26 cellular contexts compared by ENCODE assay signal in genomic region chr10:45655219-45655618, GRCh38. TPM values are rescaled to one million over a fixed set of nuclear protein-coding genes. Genes with fewer than 3 reads are reported as not detected.
DNase-seq lines count a peak whose midpoint lies in the region; FAIRE-seq and TF ChIP-seq lines count a peak whose summit lies in the region.
"Had no signal": no experiment of that assay in that cellular context is flagged by ENCODE, and none has a peak within 500 bp of the region (broad histone marks: within the 10 kb centered on the region; RNA-seq: fewer than 3 reads in every experiment).

No MANE protein-coding gene starts in this region.

- no peak overlapping the region for H2AFZ ChIP-seq in Karpas-422 (ENCODE audit: low read length)
- H2AFZ ChIP-seq: GM23338 had no signal

- peaks cover 92% of the 10 kb centered on the region for H3K4me1 ChIP-seq in Karpas-422 (ENCODE audit: low read length)
- H3K4me1 ChIP-seq: BE2C had no signal

- peaks cover 43% of the 10 kb centered on the region for H3K4me1 Mint-ChIP-seq in activated T-cell treated with anti-CD3 and anti-CD28 coated beads, Interleukin-2, amount 50 U/mL, for 24 hours (ENCODE audit: low read depth)
- H3K4me1 Mint-ChIP-seq in nephron progenitor cell (peaks cover 15% of the 10 kb centered on the region), glutamatergic neuron (ENCODE audit: low read depth, unreplicated experiment) (peaks cover 3% of the 10 kb centered on the region), type B pancreatic cell (ENCODE audit: unreplicated experiment) (peaks cover 8% of the 10 kb centered on the region), chondrocyte (ENCODE audit: low read depth) (peaks cover 7% of the 10 kb centered on the region)

- peaks cover under 1% of the 10 kb centered on the region for H3K9me3 Mint-ChIP-seq in activated T-cell treated with anti-CD3 and anti-CD28 coated beads, Interleukin-2, amount 50 U/mL, for 24 hours
- peaks cover 4% of the 10 kb centered on the region for H3K9me3 Mint-ChIP-seq in nephron progenitor cell
- no peaks in the 10 kb centered on the region for H3K9me3 Mint-ChIP-seq in glutamatergic neuron (ENCODE audit: unreplicated experiment)
- no peaks in the 10 kb centered on the region for H3K9me3 Mint-ChIP-seq in type B pancreatic cell
- H3K9me3 Mint-ChIP-seq in chondrocyte (ENCODE audit: low read depth), result peaks cover 3% of the 10 kb centered on the region
- H3K9me3 Mint-ChIP-seq: GM23338 had no signal

- TF ChIP-seq CTCF in nephron progenitor cell (IDR thresholded peaks at IDR 0.05), result no peak
- TF ChIP-seq CTCF in glutamatergic neuron (IDR thresholded peaks at IDR 0.05; ENCODE audit: partially characterized antibody, unreplicated experiment), result no peak
- TF ChIP-seq CTCF in type B pancreatic cell (conservative IDR thresholded peaks at IDR 0.05), result no peak
- no peak for TF ChIP-seq CTCF in chondrocyte (IDR thresholded peaks at IDR 0.05)

- no peaks in the 10 kb centered on the region for H4K20me1 ChIP-seq in Karpas-422 (ENCODE audit: insufficient read depth, low read depth, low read length)

- H3K9me2 ChIP-seq in Karpas-422 (replicated peaks; ENCODE audit: insufficient read depth, low read length), result no peaks in the 10 kb centered on the region

- H3K27ac ChIP-seq in Karpas-422 (ENCODE audit: low read length), result peak overlapping the region; percentile 98

- H3K27ac Mint-ChIP-seq in activated T-cell treated with anti-CD3 and anti-CD28 coated beads, Interleukin-2, amount 50 U/mL, for 24 hours, result peak overlapping the region; percentile 4
- H3K27ac Mint-ChIP-seq in nephron progenitor cell (peak overlapping the region; percentile 0), glutamatergic neuron (ENCODE audit: unreplicated experiment) (no peak overlapping the region), type B pancreatic cell (no peak overlapping the region), chondrocyte (ENCODE audit: unreplicated experiment) (no peak overlapping the region)
- H3K27ac Mint-ChIP-seq: GM23338 had no signal

- H3K4me2 ChIP-seq in Karpas-422 (ENCODE audit: low read depth, low read length, poor library complexity, severe bottlenecking), result peak overlapping the region; percentile 71
- H3K4me2 ChIP-seq: GM23338 had no signal

- H3K4me3 ChIP-seq in Karpas-422 (ENCODE audit: low read length), result 0 out of 2 replicates have a peak overlapping the region, but pooled peaks have one; percentile 20
- H3K4me3 ChIP-seq: GM23338, MG63 had no signal

- peaks cover 97% of the 10 kb centered on the region for H3K79me2 ChIP-seq in Karpas-422 (ENCODE audit: low read length)

- H3K4me3 Mint-ChIP-seq in activated T-cell treated with anti-CD3 and anti-CD28 coated beads, Interleukin-2, amount 50 U/mL, for 24 hours, result no peak overlapping the region
- H3K4me3 Mint-ChIP-seq in nephron progenitor cell (no peak overlapping the region), glutamatergic neuron (ENCODE audit: unreplicated experiment) (no peak overlapping the region), type B pancreatic cell (no peak overlapping the region), chondrocyte (ENCODE audit: unreplicated experiment) (no peak overlapping the region)
- H3K4me3 Mint-ChIP-seq: GM23338 had no signal

- peak overlapping the region; percentile 67 for H3K9ac ChIP-seq in Karpas-422 (ENCODE audit: low read length)

- no peaks in the 10 kb centered on the region for H3K27me3 ChIP-seq in Karpas-422 (ENCODE audit: low read length)
- H3K27me3 ChIP-seq: BE2C, MG63 had no signal

- peaks cover 31% of the 10 kb centered on the region for H3K36me3 ChIP-seq in Karpas-422 (ENCODE audit: insufficient read depth, low read length)
- H3K36me3 ChIP-seq: BE2C, MG63 had no signal

- peaks cover 49% of the 10 kb centered on the region for H3K36me3 Mint-ChIP-seq in activated T-cell treated with anti-CD3 and anti-CD28 coated beads, Interleukin-2, amount 50 U/mL, for 24 hours (ENCODE audit: low read depth)
- peaks cover 36% of the 10 kb centered on the region for H3K36me3 Mint-ChIP-seq in nephron progenitor cell (ENCODE audit: low read depth)
- H3K36me3 Mint-ChIP-seq in glutamatergic neuron (ENCODE audit: unreplicated experiment), result no peaks in the 10 kb centered on the region
- peaks cover 7% of the 10 kb centered on the region for H3K36me3 Mint-ChIP-seq in type B pancreatic cell
- H3K36me3 Mint-ChIP-seq in chondrocyte (ENCODE audit: low read depth), result peaks cover 6% of the 10 kb centered on the region

- H3K27me3 Mint-ChIP-seq in activated T-cell treated with anti-CD3 and anti-CD28 coated beads, Interleukin-2, amount 50 U/mL, for 24 hours, result no peaks in the 10 kb centered on the region
- H3K27me3 Mint-ChIP-seq in nephron progenitor cell (ENCODE audit: low read depth, poor library complexity), result no peaks in the 10 kb centered on the region
- no peaks in the 10 kb centered on the region for H3K27me3 Mint-ChIP-seq in glutamatergic neuron (ENCODE audit: unreplicated experiment)
- H3K27me3 Mint-ChIP-seq in type B pancreatic cell, result no peaks in the 10 kb centered on the region
- no peaks in the 10 kb centered on the region for H3K27me3 Mint-ChIP-seq in chondrocyte (ENCODE audit: low read depth)
- H3K27me3 Mint-ChIP-seq: CD4-positive, alpha-beta memory T cell had no signal

- no peaks in the 10 kb centered on the region for H3K9me3 ChIP-seq in Karpas-422 (ENCODE audit: low read length)
- H3K9me3 ChIP-seq: BE2C, MG63 had no signal

- no peak for DNase-seq in activated T-cell treated with anti-CD3 and anti-CD28 coated beads, Interleukin-2, amount 50 U/mL, for 24 hours
- DNase-seq in activated T-cell treated with anti-CD3 and anti-CD28 coated beads, Interleukin-2, amount 50 U/mL, for 48 hours, result no peak
- DNase-seq in Karpas-422 (no peak), nephron progenitor cell (no peak), glutamatergic neuron (no peak), type B pancreatic cell (ENCODE audit: extremely low spot score, unreplicated experiment) (no peak), chondrocyte (ENCODE audit: low spot score) (no peak)
- DNase-seq: BE2C; CD4-positive, alpha-beta memory T cell; DMS153; GF-D8; HCEC 1CT; IMR-90; Kasumi-1; MG63; NCI-H1048; NCI-H146; NCI-H2081; NCI-H446 treated with DMSO at 0.1 percent for 48 hours; NK-92 treated with Interleukin-12 subunit alpha and Interleukin-12 subunit beta, amount 100 ng/mL, for 24 hours; OCI-M1; SHP77 had no signal

- FAIRE-seq in colon (lab: Jason Lieb, UNC), result peak; percentile 75
- FAIRE-seq: A204.1, HTR-8/SVneo had no signal

RNA-seq across cellular contexts. Expression of gene ZFAND4, which starts 17.4 kb away (rescaled TPM):
- total RNA-seq in Karpas-422 (2014; rRNA removed; shearing (Covaris generic); ENCODE audit: low replicate concordance), result 55.0 and 61.3 TPM in 2 replicates
- total RNA-seq in glutamatergic neuron (ENCODE audit: unreplicated experiment) (33.0 TPM), type B pancreatic cell (ENCODE audit: low replicate concordance) (10.0 and 12.0 TPM in 2 replicates), chondrocyte (8.7 to 9.6 TPM (median 9.4 TPM) in 3 replicates)

Comparison
In these comparisons a context has a peak if more than half of its experiments do, and no peak if none do; other contexts are left out.
1. H3K27ac Mint-ChIP-seq: peak in activated T-cell treated with anti-CD3 and anti-CD28 coated beads, Interleukin-2, amount 50 U/mL, for 24 hours (single experiment) and nephron progenitor cell (single experiment); none in glutamatergic neuron (single experiment), type B pancreatic cell (single experiment) and chondrocyte (single experiment).